Comparison of ENCODE assay signal across 1 cellular context in the genomic region with DNA sequence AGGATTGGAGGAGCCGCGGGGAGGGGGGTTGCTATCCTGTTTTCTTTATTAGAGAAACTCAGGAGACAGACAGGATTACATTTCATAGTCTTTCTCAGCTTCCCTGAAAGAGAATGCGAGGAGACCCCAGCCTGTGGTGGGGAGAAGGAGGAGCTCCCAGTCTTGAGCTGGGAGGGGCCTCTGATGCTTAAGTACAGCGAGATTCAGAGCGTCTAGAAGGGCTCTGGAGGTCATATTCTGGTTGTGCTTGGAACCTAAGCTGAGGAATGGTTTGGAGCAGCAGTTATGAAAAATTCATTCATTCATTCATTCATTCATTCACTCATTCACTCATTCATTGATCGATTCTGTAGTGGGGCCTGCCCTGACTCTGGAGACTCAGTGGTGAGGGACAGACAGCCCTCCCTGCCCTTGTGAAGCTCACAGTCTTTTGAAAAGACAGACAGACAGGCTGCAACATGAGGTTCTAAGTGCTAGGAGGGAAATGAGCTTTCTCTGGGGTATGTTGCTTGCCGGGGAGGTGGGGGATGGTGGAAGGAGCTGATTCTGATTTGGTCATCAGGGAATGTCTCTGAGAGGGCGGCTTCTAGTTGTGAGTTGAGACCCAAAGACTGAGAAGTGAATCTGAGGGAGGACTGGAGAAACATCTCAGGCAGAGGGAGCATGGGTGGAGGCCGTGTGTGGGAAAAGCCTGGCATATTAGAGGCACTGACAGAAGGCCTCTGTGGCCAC.
A peak's percentile ranks its signal among the peaks of the same experiment; 100 is the strongest.
TF ChIP-seq lines count a peak whose summit lies in the region.

No MANE protein-coding gene starts in this region.

TF ChIP-seq in HepG2, 621 proteins besides CTCF, POLR2A, EP300 and RAD21 (continued from another document):
- no peak for TF ChIP-seq ZNF431 (CRISPR knock-in tag; IDR thresholded peaks at IDR 0.05; ENCODE audit: borderline replicate concordance, low read depth)
- no peak for TF ChIP-seq ZNF776 (CRISPR knock-in tag; IDR thresholded peaks at IDR 0.05)
- TF ChIP-seq PHF8 (CRISPR knock-in tag; IDR thresholded peaks at IDR 0.05): no peak
- no peak for TF ChIP-seq ZC3H13 (CRISPR knock-in tag; IDR thresholded peaks at IDR 0.05)
- TF ChIP-seq SMAD9 (CRISPR knock-in tag; IDR thresholded peaks at IDR 0.05): no peak
- TF ChIP-seq ZNF24 (IDR thresholded peaks at IDR 0.05): peak; percentile 91
- TF ChIP-seq, protein P1, sequence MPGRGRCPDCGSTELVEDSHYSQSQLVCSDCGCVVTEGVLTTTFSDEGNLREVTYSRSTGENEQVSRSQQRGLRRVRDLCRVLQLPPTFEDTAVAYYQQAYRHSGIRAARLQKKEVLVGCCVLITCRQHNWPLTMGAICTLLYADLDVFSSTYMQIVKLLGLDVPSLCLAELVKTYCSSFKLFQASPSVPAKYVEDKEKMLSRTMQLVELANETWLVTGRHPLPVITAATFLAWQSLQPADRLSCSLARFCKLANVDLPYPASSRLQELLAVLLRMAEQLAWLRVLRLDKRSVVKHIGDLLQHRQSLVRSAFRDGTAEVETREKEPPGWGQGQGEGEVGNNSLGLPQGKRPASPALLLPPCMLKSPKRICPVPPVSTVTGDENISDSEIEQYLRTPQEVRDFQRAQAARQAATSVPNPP (CRISPR knock-in tag; IDR thresholded peaks at IDR 0.05): no peak
TF ChIP-seq in HepG2: peak in this region for 5.
